In the genomic region with DNA sequence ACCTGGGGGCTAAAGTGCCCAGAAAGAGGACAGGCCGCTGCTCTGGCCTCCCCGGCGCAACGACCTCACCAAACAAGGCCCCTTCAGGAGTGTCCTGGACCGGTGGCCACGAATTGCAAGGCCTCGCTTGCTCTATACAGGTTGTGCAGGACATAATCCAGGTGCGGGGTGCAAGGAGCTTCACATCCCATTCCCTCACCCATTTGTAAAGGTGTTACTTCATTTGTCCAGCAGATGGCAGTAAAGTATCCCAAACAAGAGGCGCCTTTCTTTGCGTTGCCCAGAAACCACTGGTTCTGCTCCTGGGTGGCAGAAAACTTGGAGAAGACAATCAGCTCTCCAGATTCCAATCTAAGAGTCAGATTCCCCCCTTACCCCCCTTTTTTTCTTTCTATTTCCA, we compare ENCODE assay signal across 9 cellular contexts. TPM values are rescaled to one million over a fixed set of nuclear protein-coding genes. Genes with fewer than 3 reads are reported as not detected.
A peak's percentile ranks its signal among the peaks of the same experiment; 100 is the strongest.
DNase-seq lines count a peak whose midpoint lies in the region; ATAC-seq, FAIRE-seq and TF ChIP-seq lines count a peak whose summit lies in the region.
"Had no signal": no experiment of that assay in that cellular context is flagged by ENCODE, and none has a peak within 500 bp of the region (broad histone marks: within the 10 kb centered on the region; RNA-seq: fewer than 3 reads in every experiment).

No MANE protein-coding gene starts in this region.

- intact Hi-C loops in HCT116 (cut with micrococcal nuclease): loop anchor here (1.0 to 5.0 kb wide), 4 partner anchors 142 to 662 kb away; no protein-coding TSS in a partner anchor

- H3K27me3 ChIP-seq in HCT116 (ENCODE audit: insufficient read depth, low read length) (no peaks in the 10 kb centered on the region), small intestine (ENCODE audit: control insufficient read depth in 2 of 2, insufficient read depth in 2 of 2, low read length in 2 of 2) (no peaks in the 10 kb centered on the region)
- H3K27me3 ChIP-seq: BLaER1 had no signal

- TF ChIP-seq POLR2A in HCT116 (IDR thresholded peaks at IDR 0.05; ENCODE audit: borderline replicate concordance, extremely low read depth, insufficient read depth, insufficient read length): no peak

- 6 to 9% (median 8%) methylated on average over 10 of the region's 10 CpGs for WGBS in small intestine, 3 donors

- TF ChIP-seq RAD21 in HCT116 (IDR thresholded peaks at IDR 0.05; ENCODE audit: low read depth): peak; percentile 92

- TF ChIP-seq CTCF in HCT116 (IDR thresholded peaks at IDR 0.05 in 2 of 3, conservative IDR thresholded peaks at IDR 0.05 in 1 of 3; ENCODE audit: borderline replicate concordance in 1 of 3, insufficient read depth in 1 of 3, low read depth in 2 of 3, low read length in 2 of 3): peak; percentile 59 to 91 (median 76); a peak in 5 of 6 replicates

- DNase-seq in NCI-H1417 (lab: John Stamatoyannopoulos, UW) (peak; percentile 46 to 89 (median 87)), NCI-H1417 treated with DMSO at 0.1 percent for 48 hours (lab: John Stamatoyannopoulos, UW) (no peak), HCT116 (ENCODE audit: low read depth, low spot score) (peak; percentile 64), NCI-H774 (lab: John Stamatoyannopoulos, UW) (peak; percentile 61), astrocyte of the hippocampus (ENCODE audit: low read depth, low spot score) (peak; percentile 85), iPS DF 19.7 (ENCODE audit: low read depth, low spot score) (peak; percentile 33), small intestine (peak; percentile 82)

- H3K9me3 ChIP-seq in HCT116 (ENCODE audit: control insufficient read depth in 1 of 2, insufficient read depth in 1 of 2, low read depth in 1 of 2, low read length in 2 of 2): no peaks in the 10 kb centered on the region; a peak in 1 of 4 replicates
- no peaks in the 10 kb centered on the region for H3K9me3 ChIP-seq in small intestine (ENCODE audit: control insufficient read depth, low read depth)

- H2AFZ ChIP-seq in HCT116 (ENCODE audit: low read depth, low read length, poor library complexity, severe bottlenecking): no peak overlapping the region

- 0 out of 2 replicates have a peak, but pooled peaks cover 5% of the 10 kb centered on the region for H3K9me2 ChIP-seq in HCT116 (ENCODE audit: insufficient read depth)

- no peak overlapping the region for H3K9ac ChIP-seq in HCT116 (ENCODE audit: low read length)
- H3K9ac ChIP-seq: BLaER1 had no signal

- no peaks in the 10 kb centered on the region for H3K79me2 ChIP-seq in HCT116 (ENCODE audit: insufficient read depth, low read length)

- H3K4me2 ChIP-seq in HCT116 (ENCODE audit: low read length): no peak overlapping the region
- H3K4me2 ChIP-seq: BLaER1 had no signal

- H3K4me3 ChIP-seq in HCT116 (replicated peaks in 1 of 2; ENCODE audit: low read depth in 1 of 2, low read length in 2 of 2) (no peak overlapping the region), small intestine (ENCODE audit: low read depth in 1 of 2, low read length in 2 of 2) (no peak overlapping the region)
- H3K4me3 ChIP-seq: BLaER1 had no signal

- RAD21 ChIA-PET in HCT116 (lab: Charles Lee; ENCODE audit: low non-redundant PET in 1 of 2, low total read pairs in 2 of 2, uncharacterized antibody in 2 of 2, unreplicated experiment in 2 of 2): interaction anchor here (0.6 to 1.8 kb wide), 11 partner anchors 70 to 661 kb away, joined by 3 to 11 read pairs (median 4); no protein-coding TSS in a partner anchor

- no TSS peak for BruUV-seq in HCT116 (replicated peaks; lab: Mats Ljungman, UMichigan)

- CTCF ChIA-PET in HCT116 (lab: Charles Lee): interaction anchor here (0.6 to 3.8 kb wide), 40 partner anchors 9 to 661 kb away, joined by 3 to 52 read pairs (median 5); a partner anchor contains a TSS

- no peaks in the 10 kb centered on the region for H4K20me1 ChIP-seq in HCT116 (ENCODE audit: insufficient read depth)
- H4K20me1 ChIP-seq: BLaER1 had no signal

- no peak for FAIRE-seq in small intestine (lab: Jason Lieb, UNC)

- H3K27ac ChIP-seq in HCT116 (ENCODE audit: low read depth, low read length) (no peak overlapping the region), small intestine (ENCODE audit: low read depth in 1 of 2, low read length in 1 of 2) (no peak overlapping the region)
- H3K27ac ChIP-seq: BLaER1 had no signal

- H3K4me1 ChIP-seq in HCT116 (ENCODE audit: control insufficient read depth in 1 of 2, insufficient read depth in 2 of 2, low read length in 2 of 2) (peaks cover 0 to 14% of the 10 kb centered on the region in 2 experiments; a peak in 2 of 4 replicates), small intestine (ENCODE audit: control insufficient read depth in 2 of 2, insufficient read depth in 1 of 2, low read depth in 1 of 2, low read length in 1 of 2) (no peaks in the 10 kb centered on the region)

- ATAC-seq in HCT116 (peak; percentile 90), HG03196 (IDR thresholded peaks at IDR 0.05; ENCODE audit: unreplicated experiment) (no peak)

- POLR2A ChIA-PET in HCT116 (lab: Charles Lee): no interaction called here

- no peaks in the 10 kb centered on the region for H3K36me3 ChIP-seq in HCT116 (ENCODE audit: control insufficient read depth in 1 of 2, insufficient read depth in 2 of 2, low read length in 2 of 2)
- no peaks in the 10 kb centered on the region for H3K36me3 ChIP-seq in small intestine (ENCODE audit: control insufficient read depth in 2 of 2, insufficient read depth in 2 of 2, low read length in 2 of 2)
- H3K36me3 ChIP-seq: BLaER1 had no signal

TF ChIP-seq in HCT116, 20 proteins besides CTCF, POLR2A, EP300 and RAD21 (continues in another document):
- TF ChIP-seq YY1 (IDR thresholded peaks at IDR 0.05; ENCODE audit: extremely low read depth, insufficient replicate concordance, low read depth, low read length) (no peak), ZNF274 (IDR thresholded peaks at IDR 0.05; ENCODE audit: low read depth, low read length) (no peak), EZH2 (IDR thresholded peaks at IDR 0.05) (no peak), EZH2phosphoT487 (IDR thresholded peaks at IDR 0.05; ENCODE audit: borderline replicate concordance) (no peak), SRF (IDR thresholded peaks at IDR 0.05; ENCODE audit: low read depth) (no peak), CBX3 (IDR thresholded peaks at IDR 0.05; ENCODE audit: low read depth) (no peak), POLR2AphosphoS5 (IDR thresholded peaks at IDR 0.05; ENCODE audit: low read depth, low read length) (no peak), TCF7L2 (IDR thresholded peaks at IDR 0.05; ENCODE audit: borderline replicate concordance, extremely low read depth, insufficient read depth, insufficient read length) (no peak), CEBPB (IDR thresholded peaks at IDR 0.05; ENCODE audit: low read depth) (no peak), FOSL1 (IDR thresholded peaks at IDR 0.05; ENCODE audit: low read depth) (no peak), SP1 (IDR thresholded peaks at IDR 0.05; ENCODE audit: low read depth) (no peak), JUND (IDR thresholded peaks at IDR 0.05) (no peak), ZFX (IDR thresholded peaks at IDR 0.05) (no peak)
- TF ChIP-seq, protein P1, sequence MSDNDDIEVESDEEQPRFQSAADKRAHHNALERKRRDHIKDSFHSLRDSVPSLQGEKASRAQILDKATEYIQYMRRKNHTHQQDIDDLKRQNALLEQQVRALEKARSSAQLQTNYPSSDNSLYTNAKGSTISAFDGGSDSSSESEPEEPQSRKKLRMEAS (IDR thresholded peaks at IDR 0.05): no peak
- TF ChIP-seq, protein P2, sequence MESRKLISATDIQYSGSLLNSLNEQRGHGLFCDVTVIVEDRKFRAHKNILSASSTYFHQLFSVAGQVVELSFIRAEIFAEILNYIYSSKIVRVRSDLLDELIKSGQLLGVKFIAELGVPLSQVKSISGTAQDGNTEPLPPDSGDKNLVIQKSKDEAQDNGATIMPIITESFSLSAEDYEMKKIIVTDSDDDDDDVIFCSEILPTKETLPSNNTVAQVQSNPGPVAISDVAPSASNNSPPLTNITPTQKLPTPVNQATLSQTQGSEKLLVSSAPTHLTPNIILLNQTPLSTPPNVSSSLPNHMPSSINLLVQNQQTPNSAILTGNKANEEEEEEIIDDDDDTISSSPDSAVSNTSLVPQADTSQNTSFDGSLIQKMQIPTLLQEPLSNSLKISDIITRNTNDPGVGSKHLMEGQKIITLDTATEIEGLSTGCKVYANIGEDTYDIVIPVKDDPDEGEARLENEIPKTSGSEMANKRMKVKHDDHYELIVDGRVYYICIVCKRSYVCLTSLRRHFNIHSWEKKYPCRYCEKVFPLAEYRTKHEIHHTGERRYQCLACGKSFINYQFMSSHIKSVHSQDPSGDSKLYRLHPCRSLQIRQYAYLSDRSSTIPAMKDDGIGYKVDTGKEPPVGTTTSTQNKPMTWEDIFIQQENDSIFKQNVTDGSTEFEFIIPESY (IDR thresholded peaks at IDR 0.05; ENCODE audit: extremely low read depth, insufficient replicate concordance, low read length): no peak
- TF ChIP-seq, protein P3, sequence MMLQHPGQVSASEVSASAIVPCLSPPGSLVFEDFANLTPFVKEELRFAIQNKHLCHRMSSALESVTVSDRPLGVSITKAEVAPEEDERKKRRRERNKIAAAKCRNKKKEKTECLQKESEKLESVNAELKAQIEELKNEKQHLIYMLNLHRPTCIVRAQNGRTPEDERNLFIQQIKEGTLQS (IDR thresholded peaks at IDR 0.05): no peak

RNA-seq across cellular contexts. Expression of a gene that starts 35.9 kb away (rescaled TPM):
- total RNA-seq in HCT116 (2021; ENCODE audit: unreplicated experiment): 9.3 TPM
- 5.5 and 6.2 TPM in 2 replicates for polyA plus RNA-seq in HCT116 (2012)
- 1 to 10 TPM in 2 of 3 donors, under 1 TPM in 1; 0.45 to 4.8 (median 1.6) TPM for polyA plus RNA-seq in small intestine
